Comparison of ENCODE assay signal across 1 cellular context in genomic region chr17:81556175-81556691, GRCh38.
A peak's percentile ranks its signal among the peaks of the same experiment; 100 is the strongest.
TF ChIP-seq lines count a peak whose summit lies in the region.

No MANE protein-coding gene starts in this region.

TF ChIP-seq in HepG2, 621 proteins besides CTCF, POLR2A, EP300 and RAD21:
- 0 out of 2 replicates have a peak, but pooled peaks have one; percentile 21 for TF ChIP-seq ZGPAT (CRISPR knock-in tag; IDR thresholded peaks at IDR 0.05)
- TF ChIP-seq ZBTB38 (CRISPR knock-in tag; IDR thresholded peaks at IDR 0.05), result peak; percentile 31; the same call in 1 of the 2 replicates
- no peak for TF ChIP-seq RARG (CRISPR knock-in tag; IDR thresholded peaks at IDR 0.05; ENCODE audit: low read depth)
- TF ChIP-seq AKAP8 (CRISPR knock-in tag; IDR thresholded peaks at IDR 0.05), result peak; percentile 54; the same call in 1 of the 2 replicates
- TF ChIP-seq U2AF1 (optimal IDR thresholded peaks at IDR 0.05; ENCODE audit: low read depth, low read length), result no peak
- 0 out of 2 replicates have a peak, but pooled peaks have one; percentile 20 for TF ChIP-seq SPEN (CRISPR knock-in tag; IDR thresholded peaks at IDR 0.05; ENCODE audit: low read depth)
- TF ChIP-seq ESRRA (CRISPR knock-in tag; IDR thresholded peaks at IDR 0.05; ENCODE audit: low read depth), result no peak
- TF ChIP-seq ZNF253 (CRISPR knock-in tag; IDR thresholded peaks at IDR 0.05; ENCODE audit: borderline replicate concordance), result no peak
- peak; percentile 100 for TF ChIP-seq ZNF792 (CRISPR knock-in tag; IDR thresholded peaks at IDR 0.05)
- peak; percentile 82 for TF ChIP-seq FOSL2 (CRISPR knock-in tag; IDR thresholded peaks at IDR 0.05)
- TF ChIP-seq POLR2AphosphoS5 (IDR thresholded peaks at IDR 0.05; ENCODE audit: low read depth, low read length), result peak; percentile 26; the same call in 1 of the 2 replicates
- no peak for TF ChIP-seq NR1H2 (CRISPR knock-in tag; IDR thresholded peaks at IDR 0.05; ENCODE audit: borderline replicate concordance, low read depth)
- TF ChIP-seq DNMT3B (CRISPR knock-in tag; conservative IDR thresholded peaks at IDR 0.05), result no peak
- peak; percentile 8; the same call in 1 of the 2 replicates for TF ChIP-seq FOSL1 (CRISPR knock-in tag; IDR thresholded peaks at IDR 0.05; ENCODE audit: borderline replicate concordance)
- TF ChIP-seq ZNF556 (CRISPR knock-in tag; IDR thresholded peaks at IDR 0.05; ENCODE audit: borderline replicate concordance), result no peak
- TF ChIP-seq ZNF839 (CRISPR knock-in tag; IDR thresholded peaks at IDR 0.05; ENCODE audit: borderline replicate concordance), result no peak
- no peak for TF ChIP-seq PPARG (CRISPR knock-in tag; conservative IDR thresholded peaks at IDR 0.05)
- no peak for TF ChIP-seq TP53 (CRISPR knock-in tag; conservative IDR thresholded peaks at IDR 0.05)
- TF ChIP-seq SAFB2 (CRISPR knock-in tag; IDR thresholded peaks at IDR 0.05; ENCODE audit: borderline replicate concordance, low read depth), result no peak
- TF ChIP-seq NR2C2 (CRISPR knock-in tag; IDR thresholded peaks at IDR 0.05; ENCODE audit: borderline replicate concordance), result no peak
- no peak for TF ChIP-seq SYNCRIP (IDR thresholded peaks at IDR 0.05; ENCODE audit: insufficient read depth, low read depth, low read length)
- peak; percentile 37; the same call in 1 of the 2 replicates for TF ChIP-seq ZNF326 (CRISPR knock-in tag; IDR thresholded peaks at IDR 0.05; ENCODE audit: borderline replicate concordance)
- no peak for TF ChIP-seq ATM (IDR thresholded peaks at IDR 0.05; ENCODE audit: borderline replicate concordance)
- no peak for TF ChIP-seq ZNF318 (CRISPR knock-in tag; IDR thresholded peaks at IDR 0.05)
- TF ChIP-seq FOXP4 (CRISPR knock-in tag; IDR thresholded peaks at IDR 0.05), result no peak
- no peak for TF ChIP-seq HNRNPLL (IDR thresholded peaks at IDR 0.05; ENCODE audit: low read depth, low read length, poor library complexity, severe bottlenecking)
- no peak for TF ChIP-seq NONO (IDR thresholded peaks at IDR 0.05)
- TF ChIP-seq NONO (CRISPR knock-in tag; conservative IDR thresholded peaks at IDR 0.05), result 0 out of 2 replicates have a peak, but pooled peaks have one; percentile 54
- TF ChIP-seq ZNF740 (CRISPR knock-in tag; IDR thresholded peaks at IDR 0.05), result no peak
- TF ChIP-seq PAF1 (CRISPR knock-in tag; IDR thresholded peaks at IDR 0.05), result no peak
- no peak for TF ChIP-seq BHLHE40 (IDR thresholded peaks at IDR 0.05; ENCODE audit: low read length)
- peak; percentile 28 for TF ChIP-seq ZEB1 (IDR thresholded peaks at IDR 0.05; ENCODE audit: insufficient replicate concordance, low read depth)
- no peak for TF ChIP-seq RORA (CRISPR knock-in tag; IDR thresholded peaks at IDR 0.05)
- TF ChIP-seq AGO2 (optimal IDR thresholded peaks at IDR 0.05; ENCODE audit: low read depth, low read length), result peak; percentile 81
- TF ChIP-seq ZNF607 (CRISPR knock-in tag; IDR thresholded peaks at IDR 0.05; ENCODE audit: borderline replicate concordance), result no peak
- peak; percentile 37; the same call in 1 of the 2 replicates for TF ChIP-seq ZNF687 (CRISPR knock-in tag; IDR thresholded peaks at IDR 0.05)
- TF ChIP-seq MNT (IDR thresholded peaks at IDR 0.05), result no peak
- no peak for TF ChIP-seq LCORL (IDR thresholded peaks at IDR 0.05)
- no peak for TF ChIP-seq LCORL (CRISPR knock-in tag; IDR thresholded peaks at IDR 0.05)
- no peak for TF ChIP-seq ZNF460 (CRISPR knock-in tag; IDR thresholded peaks at IDR 0.05; ENCODE audit: borderline replicate concordance)
- TF ChIP-seq ARID3A (IDR thresholded peaks at IDR 0.05; ENCODE audit: low read depth, low read length), result no peak
- TF ChIP-seq ZNF746 (CRISPR knock-in tag; IDR thresholded peaks at IDR 0.05), result no peak
- TF ChIP-seq POLR2G (IDR thresholded peaks at IDR 0.05; ENCODE audit: low read depth, low read length), result peak; percentile 33; the same call in 1 of the 2 replicates
